9 cellular contexts compared by ENCODE assay signal in the genomic region with DNA sequence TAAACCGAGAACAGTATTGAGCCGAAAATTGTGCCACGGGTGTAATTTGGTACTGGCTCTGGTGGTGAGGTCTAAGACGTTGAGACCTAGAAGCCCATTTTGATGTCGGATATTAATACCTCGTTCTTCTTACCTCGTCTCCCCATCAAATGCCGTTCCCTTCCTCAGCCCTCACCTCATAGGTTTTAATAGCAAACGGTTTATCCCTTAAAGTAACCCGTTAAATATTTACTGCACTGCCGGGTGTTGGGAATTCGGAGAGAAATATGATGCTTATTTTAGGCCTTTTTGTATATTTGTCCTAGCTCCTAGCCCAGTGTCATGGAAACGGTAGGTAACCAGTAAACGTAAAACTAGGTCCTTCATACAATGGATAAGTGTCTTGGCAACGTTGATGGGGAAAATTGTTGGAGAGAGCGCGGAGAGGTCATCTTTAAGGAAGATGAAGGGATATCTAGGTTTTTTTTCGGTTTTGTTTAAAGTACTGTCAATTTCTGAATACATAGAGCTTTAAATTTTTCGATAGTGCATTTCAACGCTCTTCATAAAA. TPM values are rescaled to one million over a fixed set of nuclear protein-coding genes. Genes with fewer than 3 reads are reported as not detected.
DNase-seq lines count a peak whose midpoint lies in the region; ATAC-seq and TF ChIP-seq lines count a peak whose summit lies in the region.
"Had no signal": no experiment of that assay in that cellular context is flagged by ENCODE, and none has a peak within 500 bp of the region (broad histone marks: within the 10 kb centered on the region; RNA-seq: fewer than 3 reads in every experiment).

No MANE protein-coding gene starts in this region.

- DNase-seq in Right ventricle myocardium superior, result no peak
- DNase-seq in Right ventricle myocardium inferior (ENCODE audit: missing footprints), result no peak
- peak; percentile 27 for DNase-seq in kidney glomerular epithelial cell (lab: John Stamatoyannopoulos, UW)
- no peak for DNase-seq in vagina (ENCODE audit: extremely low spot score in 2 of 2)
- no peak for DNase-seq in NK-92 (lab: John Stamatoyannopoulos, UW; ENCODE audit: unreplicated experiment)
- no peak for DNase-seq in middle frontal gyrus (ENCODE audit: extremely low spot score, low spot score)
- no peak for DNase-seq in activated CD4-positive, alpha-beta T cell treated with anti-CD3 and anti-CD28 coated beads, Interleukin-2, amount 10 ng/mL, durations not matched to agents 7 days and 5 days

- H3K27ac Mint-ChIP-seq in activated CD4-positive, alpha-beta T cell treated with anti-CD3 and anti-CD28 coated beads, Interleukin-2, amount 10 ng/mL, durations not matched to agents 7 days and 5 days, result no peak overlapping the region
- H3K27ac Mint-ChIP-seq: activated T-cell treated with anti-CD3 and anti-CD28 coated beads, Interleukin-2, amount 50 U/mL, for 72 hours had no signal

- CTCF ChIA-PET in activated CD4-positive, alpha-beta T cell treated with anti-CD3 and anti-CD28 coated beads, Interleukin-2, amount 10 ng/mL, durations not matched to agents 7 days and 5 days (lab: Charles Lee), result interaction anchor here (0.6 to 3.2 kb wide), 4 partner anchors 9 to 1709 kb away, joined by 3 to 11 read pairs (median 7); no protein-coding TSS in a partner anchor

- no peak overlapping the region for H3K4me3 Mint-ChIP-seq in activated CD4-positive, alpha-beta T cell treated with anti-CD3 and anti-CD28 coated beads, Interleukin-2, amount 10 ng/mL, durations not matched to agents 7 days and 5 days
- H3K4me3 Mint-ChIP-seq: activated T-cell treated with anti-CD3 and anti-CD28 coated beads, Interleukin-2, amount 50 U/mL, for 72 hours had no signal

- H3K27ac ChIP-seq in angular gyrus (ENCODE audit: low read depth, low read length) (peak overlapping the region; percentile 96), vagina (peak overlapping the region; percentile 89)

- TF ChIP-seq POLR2A in vagina (IDR thresholded peaks at IDR 0.05), result no peak

- TF ChIP-seq CTCF in vagina (IDR thresholded peaks at IDR 0.05), result no peak

- intact Hi-C loops in Right ventricle myocardium superior (cut with DNase I) (no loop called here), Right ventricle myocardium inferior (cut with DNase I) (loop anchor here (5.0 to 10.0 kb wide), 3 partner anchors 755 to 1135 kb away; no protein-coding TSS in a partner anchor), vagina (cut with DNase I) (no loop called here)

- no peaks in the 10 kb centered on the region for H3K9me3 Mint-ChIP-seq in activated CD4-positive, alpha-beta T cell treated with anti-CD3 and anti-CD28 coated beads, Interleukin-2, amount 10 ng/mL, durations not matched to agents 7 days and 5 days
- H3K9me3 Mint-ChIP-seq: activated T-cell treated with anti-CD3 and anti-CD28 coated beads, Interleukin-2, amount 50 U/mL, for 72 hours had no signal

- H3K36me3 ChIP-seq in vagina, result no peaks in the 10 kb centered on the region

- H3K36me3 Mint-ChIP-seq in activated CD4-positive, alpha-beta T cell treated with anti-CD3 and anti-CD28 coated beads, Interleukin-2, amount 10 ng/mL, durations not matched to agents 7 days and 5 days (ENCODE audit: low read depth), result peaks cover 17% of the 10 kb centered on the region

- H3K4me1 ChIP-seq in vagina, result peaks cover 52% of the 10 kb centered on the region

- H3K9me3 ChIP-seq in vagina, result no peaks in the 10 kb centered on the region

- peaks cover 25% of the 10 kb centered on the region for H3K4me1 Mint-ChIP-seq in activated CD4-positive, alpha-beta T cell treated with anti-CD3 and anti-CD28 coated beads, Interleukin-2, amount 10 ng/mL, durations not matched to agents 7 days and 5 days

- H3K27me3 Mint-ChIP-seq in activated CD4-positive, alpha-beta T cell treated with anti-CD3 and anti-CD28 coated beads, Interleukin-2, amount 10 ng/mL, durations not matched to agents 7 days and 5 days, result no peaks in the 10 kb centered on the region

- no peaks in the 10 kb centered on the region for H3K27me3 ChIP-seq in vagina

- POLR2A ChIA-PET in activated CD4-positive, alpha-beta T cell treated with anti-CD3 and anti-CD28 coated beads, Interleukin-2, amount 10 ng/mL, durations not matched to agents 7 days and 5 days (lab: Charles Lee), result no interaction called here

- peak; percentile 1 for ATAC-seq in Right ventricle myocardium superior (ENCODE audit: poor library complexity)
- ATAC-seq in Right ventricle myocardium inferior, result no peak

- H3K4me3 ChIP-seq in vagina, result peak overlapping the region; percentile 77 to 83

RNA-seq across cellular contexts. Expression of gene C11orf58, which starts 1.0 kb away (rescaled TPM):
- total RNA-seq in Right ventricle myocardium superior (110 TPM), Right ventricle myocardium inferior (102 TPM), vagina (188 TPM)
- 100 to 1,000 TPM; 119 to 137 TPM for total RNA-seq in activated CD4-positive, alpha-beta T cell treated with anti-CD3 and anti-CD28 coated beads, Interleukin-2, amount 10 ng/mL, durations not matched to agents 7 days and 5 days
